In genomic region chr1:227316456-227316855, GRCh38 we compare ENCODE assay signal across 9 cellular contexts. TPM values are rescaled to one million over a fixed set of nuclear protein-coding genes. Genes with fewer than 3 reads are reported as not detected.
DNase-seq lines count a peak whose midpoint lies in the region; ATAC-seq, FAIRE-seq and TF ChIP-seq lines count a peak whose summit lies in the region.
"Had no signal": no experiment of that assay in that cellular context is flagged by ENCODE, and none has a peak within 500 bp of the region (broad histone marks: within the 10 kb centered on the region; RNA-seq: fewer than 3 reads in every experiment).

No MANE protein-coding gene starts in this region.

- H3K4me1 ChIP-seq in endothelial cell of umbilical vein (ENCODE audit: control insufficient read depth, extremely low read depth, insufficient read depth, low read length), result peaks cover 27% of the 10 kb centered on the region
- peaks cover 21 to 31% (median 22%) of the 10 kb centered on the region in 3 donors for H3K4me1 ChIP-seq in pancreas

- H4K20me1 ChIP-seq in endothelial cell of umbilical vein (replicated peaks; ENCODE audit: control insufficient read depth, extremely low read depth, insufficient read depth, low read length), result no peaks in the 10 kb centered on the region

- H2AFZ ChIP-seq in endothelial cell of umbilical vein (ENCODE audit: low read depth, low read length), result no peak overlapping the region

- no peaks in the 10 kb centered on the region for H3K36me3 ChIP-seq in endothelial cell of umbilical vein (ENCODE audit: control insufficient read depth in 2 of 2, extremely low read depth in 1 of 2, insufficient read depth in 2 of 2, low read length in 2 of 2)
- H3K36me3 ChIP-seq in pancreas, result no peaks in the 10 kb centered on the region

- H3K36me3 Mint-ChIP-seq in CD4-positive, alpha-beta T cell (ENCODE audit: low read depth), result no peaks in the 10 kb centered on the region

- CTCF ChIA-PET in CD4-positive, alpha-beta T cell (lab: Charles Lee), result no interaction called here
- CTCF ChIA-PET in endothelial cell of umbilical vein (lab: Charles Lee), result interaction anchor here (0.8 to 1.2 kb wide), 4 partner anchors 17 to 118 kb away, joined by 3 to 6 read pairs (median 4); no protein-coding TSS in a partner anchor

- TF ChIP-seq POLR2A in endothelial cell of umbilical vein (IDR thresholded peaks at IDR 0.05; ENCODE audit: low read depth, low read length), result no peak

- TF ChIP-seq CTCF in CD4-positive, alpha-beta T cell (IDR thresholded peaks at IDR 0.05), result no peak
- TF ChIP-seq CTCF in endothelial cell of umbilical vein (IDR thresholded peaks at IDR 0.05; ENCODE audit: extremely low read depth in 1 of 2, insufficient read depth in 1 of 2, low read depth in 1 of 2, low read length in 2 of 2) (no peak), pancreas (IDR thresholded peaks at IDR 0.05) (no peak)

- dilution Hi-C loops in endothelial cell of umbilical vein (cut with MboI; ENCODE audit: extremely low pct_ligation_motif_present, low sequenced_read_pairs), result loop anchor here (25.0 kb wide), 1 partner anchor 121 kb away; no protein-coding TSS in a partner anchor

- no peak overlapping the region for H3K27ac ChIP-seq in CD4-positive, alpha-beta T cell (ENCODE audit: low read depth, low read length)
- peak overlapping the region; percentile 92 for H3K27ac ChIP-seq in endothelial cell of umbilical vein (ENCODE audit: insufficient read depth, low read depth, low read length)
- H3K27ac ChIP-seq in pancreas, result peak overlapping the region in 2 of 4 donors; percentile 96 to 97
- H3K27ac ChIP-seq: RWPE1 had no signal

- H3K27ac Mint-ChIP-seq in CD4-positive, alpha-beta T cell, result no peak overlapping the region

- H3K4me1 Mint-ChIP-seq in CD4-positive, alpha-beta T cell (ENCODE audit: low read depth), result peaks cover 8% of the 10 kb centered on the region

- no peak for DNase-seq in CD4-positive, alpha-beta T cell
- DNase-seq in NCI-H526 treated with DMSO at 0.1 percent for 48 hours (lab: John Stamatoyannopoulos, UW) (peak; percentile 10), endothelial cell of umbilical vein (ENCODE audit: low read depth, low spot score) (no peak), pancreas (no peak), cerebellar nuclear complex (lab: John Stamatoyannopoulos, UW) (no peak), AG08396 (ENCODE audit: low spot score) (no peak)

- H3K4me3 Mint-ChIP-seq in CD4-positive, alpha-beta T cell, result peak overlapping the region; percentile 62

- peaks cover 4% of the 10 kb centered on the region for H3K9me1 ChIP-seq in endothelial cell of umbilical vein (replicated peaks; ENCODE audit: control insufficient read depth, extremely low read depth, insufficient read depth, low read length)

- intact Hi-C loops in CD4-positive, alpha-beta T cell (cut with DNase I, micrococcal nuclease), result no loop called here
- intact Hi-C loops in endothelial cell of umbilical vein (cut with micrococcal nuclease) (loop anchor here (5.0 kb wide), 2 partner anchors 284 to 324 kb away; no protein-coding TSS in a partner anchor), pancreas (cut with DNase I) (no loop called here)

- FAIRE-seq in endothelial cell of umbilical vein (lab: Jason Lieb, UNC) (no peak), pancreas (lab: Jason Lieb, UNC) (no peak)

- no peaks in the 10 kb centered on the region for H3K9me3 ChIP-seq in CD4-positive, alpha-beta T cell (ENCODE audit: control insufficient read depth, low read length)
- H3K9me3 ChIP-seq in endothelial cell of umbilical vein (replicated peaks; ENCODE audit: control insufficient read depth, insufficient read depth, low read length) (no peaks in the 10 kb centered on the region), pancreas (no peaks in the 10 kb centered on the region)

- H3K4me2 ChIP-seq in endothelial cell of umbilical vein (ENCODE audit: insufficient read depth, low read length), result peak overlapping the region; percentile 87

- H3K27me3 Mint-ChIP-seq in CD4-positive, alpha-beta T cell, result peaks cover 67% of the 10 kb centered on the region

- BruUV-seq in endothelial cell of umbilical vein (replicated peaks; lab: Mats Ljungman, UMichigan), result TSS peak; percentile 31

- H3K9ac ChIP-seq in endothelial cell of umbilical vein (replicated peaks; ENCODE audit: extremely low read depth, insufficient read depth, low read length), result peak overlapping the region; percentile 99

- H3K79me2 ChIP-seq in endothelial cell of umbilical vein (ENCODE audit: control insufficient read depth, insufficient read depth, low read length), result peaks cover 64% of the 10 kb centered on the region

- no peaks in the 10 kb centered on the region for H3K9me3 Mint-ChIP-seq in CD4-positive, alpha-beta T cell

- peaks cover 41% of the 10 kb centered on the region for H3K27me3 ChIP-seq in CD4-positive, alpha-beta T cell (ENCODE audit: control insufficient read depth, insufficient read depth, low read length)
- no peaks in the 10 kb centered on the region for H3K27me3 ChIP-seq in endothelial cell of umbilical vein (ENCODE audit: control insufficient read depth in 2 of 2, insufficient read depth in 2 of 2, low read length in 2 of 2)
- no peaks in the 10 kb centered on the region for H3K27me3 ChIP-seq in pancreas

- H3K4me3 ChIP-seq in endothelial cell of umbilical vein (replicated peaks in 1 of 3; ENCODE audit: insufficient read depth in 1 of 3, low read depth in 1 of 3, low read length in 3 of 3), result peak overlapping the region; percentile 96 to 100 (median 97)
- H3K4me3 ChIP-seq in pancreas, result peak overlapping the region in 3 of 4 donors; percentile 82 to 96 (median 91)

- POLR2A ChIA-PET in CD4-positive, alpha-beta T cell (lab: Charles Lee), result no interaction called here
- POLR2A ChIA-PET in endothelial cell of umbilical vein (lab: Charles Lee), result interaction anchor here (1.4 kb wide), 1 partner anchor 115 kb away, joined by 4 read pairs; no protein-coding TSS in a partner anchor

- ATAC-seq in CD4-positive, alpha-beta T cell (ENCODE audit: poor library complexity), result no peak
- peak in 1 of 4 donors; percentile 1 for ATAC-seq in pancreas
- ATAC-seq in GM19452 (IDR thresholded peaks at IDR 0.05; ENCODE audit: unreplicated experiment), result no peak
- ATAC-seq in GM19324 (IDR thresholded peaks at IDR 0.05; ENCODE audit: low FRiP score, unreplicated experiment), result no peak

TF ChIP-seq in endothelial cell of umbilical vein, 7 proteins besides CTCF, POLR2A, EP300 and RAD21:
- TF ChIP-seq POLR2AphosphoS5 (IDR thresholded peaks at IDR 0.05; ENCODE audit: insufficient read depth, low read depth, low read length) (no peak), MYC (IDR thresholded peaks at IDR 0.05; ENCODE audit: low read depth, low read length) (no peak), FOS (IDR thresholded peaks at IDR 0.05; ENCODE audit: borderline replicate concordance, insufficient read depth, low read length) (no peak), GATA2 (IDR thresholded peaks at IDR 0.05; ENCODE audit: insufficient read depth, insufficient read length, low read depth, low read length) (no peak), JUN (IDR thresholded peaks at IDR 0.05; ENCODE audit: borderline replicate concordance, insufficient read depth, insufficient read length, low read depth) (no peak), EZH2 (IDR thresholded peaks at IDR 0.05; ENCODE audit: borderline replicate concordance, low read depth, low read length, severe bottlenecking) (no peak), MAX (IDR thresholded peaks at IDR 0.05; ENCODE audit: insufficient read depth, insufficient read length) (no peak)

RNA-seq across cellular contexts. Expression of gene CDC42BPA, which starts 1.8 kb away (rescaled TPM):
- 1 to 10 TPM; 2.2 to 3.0 TPM for total RNA-seq in CD4-positive, alpha-beta T cell
- total RNA-seq in endothelial cell of umbilical vein, result 88.1 and 92.6 TPM in 2 replicates
- polyA plus RNA-seq in endothelial cell of umbilical vein, result 23.6 and 26.1 TPM in 2 replicates
- polyA plus RNA-seq in endothelial cell of umbilical vein (2011; cell fraction: cytosol; rRNA removed), result 23.8 and 26.7 TPM in 2 replicates
- 64.0 and 65.6 TPM in 2 replicates for polyA plus RNA-seq in endothelial cell of umbilical vein (2011; cell fraction: nucleus; rRNA removed)
- polyA plus RNA-seq in endothelial cell of umbilical vein (2012), result 33.5 and 44.2 TPM in 2 replicates
- polyA minus RNA-seq in endothelial cell of umbilical vein, result 106 and 109 TPM in 2 replicates
- 14.7 TPM for polyA minus RNA-seq in endothelial cell of umbilical vein (2011; cell fraction: cytosol; rRNA and poly(A)+ RNA removed)
- 258 and 326 TPM in 2 replicates for polyA minus RNA-seq in endothelial cell of umbilical vein (2011; cell fraction: nucleus; rRNA and poly(A)+ RNA removed)
- 10 to 100 TPM; 11.9 to 22.5 (median 17.1) TPM for total RNA-seq in pancreas
- 10 to 100 TPM in 1 of 2 donors, 1 to 10 TPM in 1; 5.3 to 10.3 TPM for polyA plus RNA-seq in pancreas
